In genomic region chr11:57459112-57460016, GRCh38 we compare ENCODE assay signal across 9 cellular contexts. TPM values are rescaled to one million over a fixed set of nuclear protein-coding genes. Genes with fewer than 3 reads are reported as not detected.
A peak's percentile ranks its signal among the peaks of the same experiment; 100 is the strongest.
DNase-seq lines count a peak whose midpoint lies in the region; ATAC-seq and TF ChIP-seq lines count a peak whose summit lies in the region.
"Had no signal": no experiment of that assay in that cellular context is flagged by ENCODE, and none has a peak within 500 bp of the region (broad histone marks: within the 10 kb centered on the region; RNA-seq: fewer than 3 reads in every experiment).

No MANE protein-coding gene starts in this region.

- H3K9me3 ChIP-seq in WERI-Rb-1 (ENCODE audit: severe bottlenecking): no peaks in the 10 kb centered on the region

- intact Hi-C loops in CD14-positive monocyte (cut with micrococcal nuclease): loop anchor here (5.0 to 10.0 kb wide), 2 partner anchors 68 to 185 kb away; partner anchors contain the start of gene YPEL4 (in 2 of the 2)

- DNase-seq in CD14-positive monocyte (ENCODE audit: low spot score) (no peak), WERI-Rb-1 (no peak), GM19238 (ENCODE audit: insufficient read length, low spot score) (no peak)
- DNase-seq in activated T-cell treated with anti-CD3 and anti-CD28 coated beads, Interleukin-2, amount 50 U/mL, for 4 hours: peak; percentile 31
- peak; percentile 42 for DNase-seq in stimulated activated CD8-positive, alpha-beta memory T cell treated with anti-CD3 and anti-CD28 coated beads, Interleukin-4, amount 100 ng/mL, for 48 hours

- H3K36me3 ChIP-seq in WERI-Rb-1: no peaks in the 10 kb centered on the region

- H3K27me3 Mint-ChIP-seq in CD14-positive monocyte (ENCODE audit: low read depth in 3 of 3): peaks cover 39 to 59% (median 55%) of the 10 kb centered on the region in 3 donors
- H3K27me3 Mint-ChIP-seq in activated T-cell treated with anti-CD3 and anti-CD28 coated beads, Interleukin-2, amount 50 U/mL, for 4 hours (ENCODE audit: low read depth): peaks cover 31% of the 10 kb centered on the region

- H3K4me1 Mint-ChIP-seq in CD14-positive monocyte: peaks cover 40% of the 10 kb centered on the region
- H3K4me1 Mint-ChIP-seq in activated T-cell treated with anti-CD3 and anti-CD28 coated beads, Interleukin-2, amount 50 U/mL, for 4 hours (ENCODE audit: low read depth): peaks cover 26% of the 10 kb centered on the region

- H3K27me3 ChIP-seq in WERI-Rb-1 (ENCODE audit: insufficient read depth, low read depth, severe bottlenecking): peaks cover 76% of the 10 kb centered on the region

- ATAC-seq in activated T-cell treated with anti-CD3 and anti-CD28 coated beads, Interleukin-2, amount 50 U/mL, for 4 hours: peak; percentile 9 to 11
- no peak for ATAC-seq in GM21360 (IDR thresholded peaks at IDR 0.05; ENCODE audit: unreplicated experiment)

- H3K36me3 Mint-ChIP-seq in CD14-positive monocyte: peaks cover 0 to 19% of the 10 kb centered on the region in 2 donors
- H3K36me3 Mint-ChIP-seq in activated T-cell treated with anti-CD3 and anti-CD28 coated beads, Interleukin-2, amount 50 U/mL, for 4 hours (ENCODE audit: insufficient read depth): no peaks in the 10 kb centered on the region

- peaks cover 0 to 28% (median 7%) of the 10 kb centered on the region in 7 donors for H3K9me3 Mint-ChIP-seq in CD14-positive monocyte
- H3K9me3 Mint-ChIP-seq in activated T-cell treated with anti-CD3 and anti-CD28 coated beads, Interleukin-2, amount 50 U/mL, for 4 hours: no peaks in the 10 kb centered on the region

- no peak for TF ChIP-seq RAD21 in Ishikawa (IDR thresholded peaks at IDR 0.05; ENCODE audit: low read depth)

- no peak for TF ChIP-seq EP300 in Ishikawa (IDR thresholded peaks at IDR 0.05; ENCODE audit: borderline replicate concordance)

- H3K27ac Mint-ChIP-seq in CD14-positive monocyte: peak overlapping the region in 4 of 7 donors; percentile 30 to 74 (median 41)

- H3K4me3 ChIP-seq in iPS-11a (ENCODE audit: low read depth, low read length) (peak overlapping the region; percentile 33), WERI-Rb-1 (ENCODE audit: low read depth, low read length) (no peak overlapping the region)

- TF ChIP-seq CTCF in CD14-positive monocyte (IDR thresholded peaks at IDR 0.05): no peak
- TF ChIP-seq CTCF in WERI-Rb-1 (IDR thresholded peaks at IDR 0.05; ENCODE audit: low read depth, low read length): no peak

- peak overlapping the region; percentile 84 to 99 for H3K4me3 Mint-ChIP-seq in CD14-positive monocyte
- H3K4me3 Mint-ChIP-seq in activated T-cell treated with anti-CD3 and anti-CD28 coated beads, Interleukin-2, amount 50 U/mL, for 4 hours: peak overlapping the region; percentile 83

- no peak overlapping the region for H3K27ac ChIP-seq in WERI-Rb-1
- H3K27ac ChIP-seq: epithelial cell of prostate had no signal

TF ChIP-seq in Ishikawa, 13 proteins besides CTCF, POLR2A, EP300 and RAD21:
- TF ChIP-seq MAX (IDR thresholded peaks at IDR 0.05): peak; percentile 54; the same call in 1 of the 2 replicates
- TF ChIP-seq FOXM1 (IDR thresholded peaks at IDR 0.05; ENCODE audit: borderline replicate concordance, low read depth): no peak
- TF ChIP-seq TCF12 (IDR thresholded peaks at IDR 0.05; ENCODE audit: low read depth): no peak
- TF ChIP-seq YY1 (IDR thresholded peaks at IDR 0.05; ENCODE audit: low read depth): no peak

RNA-seq across cellular contexts. Expression of gene RTN4RL2, which starts 1.0 kb away (rescaled TPM):
- under 1 TPM; 0.40 to 0.53 TPM for polyA plus RNA-seq in CD14-positive monocyte
- total RNA-seq in activated T-cell treated with anti-CD3 and anti-CD28 coated beads, Interleukin-2, amount 50 U/mL, for 4 hours: under 1 TPM; 0.16 to 0.33 (median 0.27) TPM

RNA-seq across cellular contexts. Expression of gene SLC43A3, which starts 32.4 kb away (rescaled TPM):
- 100 to 1,000 TPM; 109 to 116 TPM for polyA plus RNA-seq in CD14-positive monocyte
- 100 to 1,000 TPM; 508 to 551 (median 529) TPM for total RNA-seq in activated T-cell treated with anti-CD3 and anti-CD28 coated beads, Interleukin-2, amount 50 U/mL, for 4 hours

RNA-seq across cellular contexts. Expression of gene SLC43A1, which starts 56.1 kb away (rescaled TPM):
- 1 to 10 TPM; 5.4 to 5.8 TPM for polyA plus RNA-seq in CD14-positive monocyte
- total RNA-seq in activated T-cell treated with anti-CD3 and anti-CD28 coated beads, Interleukin-2, amount 50 U/mL, for 4 hours: 10 to 100 TPM; 15.5 to 20.3 (median 18.3) TPM

Comparison
In these comparisons a context has a peak if more than half of its experiments do, and no peak if none do; other contexts are left out.
1. DNase-seq: peak in activated T-cell treated with anti-CD3 and anti-CD28 coated beads, Interleukin-2, amount 50 U/mL, for 4 hours (single experiment) and stimulated activated CD8-positive, alpha-beta memory T cell treated with anti-CD3 and anti-CD28 coated beads, Interleukin-4, amount 100 ng/mL, for 48 hours (single experiment); none in CD14-positive monocyte (single experiment), WERI-Rb-1 (single experiment) and GM19238 (single experiment).